ENCODE assay signal across 10 cellular contexts in the genomic region with DNA sequence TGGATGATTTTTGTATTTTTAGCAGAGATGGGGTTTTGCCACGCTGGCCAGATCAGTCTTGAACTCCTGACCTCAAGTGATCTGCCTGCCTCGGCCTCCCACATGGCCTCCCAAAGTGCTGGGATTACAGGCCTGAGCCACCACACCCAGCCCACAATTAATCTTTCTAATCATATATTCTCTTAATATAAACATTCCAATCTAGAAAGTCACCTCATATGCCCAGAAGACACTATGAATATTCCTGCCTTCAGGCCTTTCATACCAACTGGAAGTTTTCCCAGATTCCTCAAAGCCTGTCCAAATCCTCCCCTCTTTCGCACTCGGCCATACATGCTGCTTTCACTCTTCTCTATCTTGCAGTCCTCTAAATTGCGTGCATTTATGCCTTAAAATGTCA.
DNase-seq lines count a peak whose midpoint lies in the region; ATAC-seq and TF ChIP-seq lines count a peak whose summit lies in the region.
"Had no signal": no experiment of that assay in that cellular context is flagged by ENCODE, and none has a peak within 500 bp of the region (broad histone marks: within the 10 kb centered on the region; RNA-seq: fewer than 3 reads in every experiment).

No MANE protein-coding gene starts in this region.

- H3K4me3 ChIP-seq in astrocyte of the spinal cord (ENCODE audit: low read depth, low read length) = no peak overlapping the region
- H3K4me3 ChIP-seq: gastroesophageal sphincter had no signal

- peak overlapping the region; percentile 9 to 50 (median 10) for H3K27ac Mint-ChIP-seq in nephron

- H3K36me3 Mint-ChIP-seq in nephron (ENCODE audit: low read depth) = peaks cover 12% of the 10 kb centered on the region

- ATAC-seq in GM18907 (IDR thresholded peaks at IDR 0.05; ENCODE audit: unreplicated experiment) (peak; percentile 8), HG03196 (IDR thresholded peaks at IDR 0.05; ENCODE audit: unreplicated experiment) (peak; percentile 8), GM21717 (IDR thresholded peaks at IDR 0.05; ENCODE audit: unreplicated experiment) (no peak)
- ATAC-seq: gastroesophageal sphincter had no signal

- no peaks in the 10 kb centered on the region for H3K27me3 Mint-ChIP-seq in nephron (ENCODE audit: low read depth)

- TF ChIP-seq CTCF in astrocyte of the spinal cord (IDR thresholded peaks at IDR 0.05; ENCODE audit: low read depth, low read length) = no peak
- no peak for TF ChIP-seq CTCF in nephron (IDR thresholded peaks at IDR 0.05; ENCODE audit: unreplicated experiment in 3 of 3)

- peaks cover 30% of the 10 kb centered on the region for H3K4me1 Mint-ChIP-seq in nephron

- H3K4me3 Mint-ChIP-seq in nephron = no peak overlapping the region

- DNase-seq in astrocyte of the spinal cord (ENCODE audit: low read depth, low spot score) (peak; percentile 66), NCI-H2029 treated with DMSO at 0.1 percent for 48 hours (lab: John Stamatoyannopoulos, UW) (no peak), NCI-H1417 (lab: John Stamatoyannopoulos, UW) (no peak)
- no peak for DNase-seq in activated CD4-positive, alpha-beta T cell treated with anti-CD3 and anti-CD28 coated beads, Interleukin-2, amount 50 U/mL, for 4 hours
- DNase-seq: NCI-H2107 had no signal

- no peaks in the 10 kb centered on the region for H3K9me3 Mint-ChIP-seq in nephron

- in situ Hi-C loops in astrocyte of the spinal cord (cut with HindIII; ENCODE audit: low sequenced_read_pairs) = no loop called here
